In the genomic region with DNA sequence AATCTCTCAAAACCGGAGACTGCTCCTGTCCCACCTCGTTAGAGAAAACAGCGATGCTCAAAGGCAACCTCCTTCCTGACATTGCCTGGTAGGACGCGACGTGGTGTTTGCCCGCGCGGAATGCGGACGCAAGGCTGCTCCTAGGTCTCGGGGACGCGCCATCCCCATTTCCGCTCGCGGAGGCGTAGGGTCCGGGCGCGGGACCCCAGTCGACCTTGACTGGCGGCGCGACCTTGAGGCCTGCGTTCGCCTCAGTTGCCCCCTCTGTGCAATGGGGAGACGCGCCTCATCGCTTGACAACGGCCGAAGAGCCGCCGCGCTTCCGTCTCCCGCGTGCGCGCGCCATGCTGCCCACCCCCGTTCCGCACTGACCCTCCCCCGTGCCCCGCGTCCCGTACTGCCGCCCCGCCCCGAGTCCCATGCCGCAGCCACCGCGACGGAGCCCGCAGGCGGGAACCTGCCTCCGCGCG, we compare ENCODE assay signal across 8 cellular contexts. TPM values are rescaled to one million over a fixed set of nuclear protein-coding genes. Genes with fewer than 3 reads are reported as not detected.
DNase-seq lines count a peak whose midpoint lies in the region; ATAC-seq, FAIRE-seq and TF ChIP-seq lines count a peak whose summit lies in the region.

No MANE protein-coding gene starts in this region.

- CTCF ChIA-PET in HepG2 (lab: Yijun Ruan, JAX; ENCODE audit: low intra/inter-chr PET ratio, low total read pairs): no interaction called here

- peak overlapping the region; percentile 81 for H3K4me3 ChIP-seq in CD4-positive, CD25-positive, alpha-beta regulatory T cell (ENCODE audit: low read depth, low read length)
- H3K4me3 ChIP-seq in HepG2 (replicated peaks in 1 of 3; ENCODE audit: insufficient read depth in 1 of 3, low read depth in 2 of 3, low read length in 3 of 3) (peak overlapping the region; percentile 60 to 77 (median 69)), thyroid gland (replicated peaks in 1 of 3) (peak overlapping the region; percentile 27 to 92 (median 27))

- H3K4me2 ChIP-seq in HepG2 (ENCODE audit: low read depth, low read length): peak overlapping the region; percentile 87

- no peak for TF ChIP-seq POLR2A in HepG2 (IDR thresholded peaks at IDR 0.05; ENCODE audit: insufficient read depth in 1 of 2, low read depth in 2 of 2, low read length in 2 of 2)
- TF ChIP-seq POLR2A in thyroid gland (IDR thresholded peaks at IDR 0.05): no peak

- H3K27me3 ChIP-seq in CD4-positive, CD25-positive, alpha-beta regulatory T cell (ENCODE audit: control insufficient read depth, insufficient read depth, low read length): no peaks in the 10 kb centered on the region
- H3K27me3 ChIP-seq in HepG2 (ENCODE audit: control insufficient read depth in 1 of 2, insufficient read depth in 2 of 2, low read length in 2 of 2) (no peaks in the 10 kb centered on the region; a peak in 1 of 5 replicates), thyroid gland (no peaks in the 10 kb centered on the region)

- TF ChIP-seq RAD21 in HepG2 (CRISPR knock-in tag; IDR thresholded peaks at IDR 0.05): peak; percentile 13; the same call in 1 of the 2 replicates

- ATAC-seq in CD4-positive, CD25-positive, alpha-beta regulatory T cell (ENCODE audit: low read depth in 2 of 2): peak; percentile 0 to 2
- ATAC-seq in GM19035 (IDR thresholded peaks at IDR 0.05; ENCODE audit: unreplicated experiment) (peak; percentile 33), HG03432 (IDR thresholded peaks at IDR 0.05; ENCODE audit: unreplicated experiment) (peak; percentile 33), HepG2 (peak; percentile 56)

- peak overlapping the region; percentile 70 for H2AFZ ChIP-seq in HepG2 (ENCODE audit: low read length)

- peaks cover 18% of the 10 kb centered on the region for H3K36me3 Mint-ChIP-seq in CD4-positive, CD25-positive, alpha-beta regulatory T cell

- in situ Hi-C loops in HepG2 (cut with HindIII; ENCODE audit: extremely low pct_ligation_motif_present, low pct_unique_long_range_greater_than_20kb): no loop called here

- POLR2A ChIA-PET in HepG2 (lab: Yijun Ruan, JAX): interaction anchor here (1.3 kb wide), 1 partner anchor 52 kb away, joined by 3 read pairs; the partner anchor contains the start of gene H2AZ2

- 2% methylated on average over 7 of the region's 59 CpGs for WGBS in HepG2 (ENCODE audit: low lambda C conversion rate)
- WGBS in thyroid gland, 2 donors: 1% methylated on average over 14 to 26 of the region's 59 CpGs

- H4K20me1 ChIP-seq in HepG2 (ENCODE audit: insufficient read depth, low read length): peaks cover 37% of the 10 kb centered on the region

- peak overlapping the region; percentile 82 for H3K9ac ChIP-seq in HepG2 (ENCODE audit: insufficient read depth, low read depth, low read length)

- peaks cover 32% of the 10 kb centered on the region for H3K4me1 ChIP-seq in CD4-positive, CD25-positive, alpha-beta regulatory T cell (ENCODE audit: control insufficient read depth, insufficient read depth, low read length, poor library complexity, severe bottlenecking)
- H3K4me1 ChIP-seq in HepG2 (ENCODE audit: insufficient read depth, low read length) (peaks cover 48% of the 10 kb centered on the region), thyroid gland (peaks cover 15 to 30% of the 10 kb centered on the region in 2 donors)

- peaks cover 13 to 46% (median 30%) of the 10 kb centered on the region in 4 donors for H3K4me1 Mint-ChIP-seq in CD4-positive, CD25-positive, alpha-beta regulatory T cell

- peak overlapping the region; percentile 97 to 98 (median 98) for H3K27ac Mint-ChIP-seq in CD4-positive, CD25-positive, alpha-beta regulatory T cell

- BruUV-seq in HepG2 (replicated peaks; lab: Mats Ljungman, UMichigan): no TSS peak

- no peaks in the 10 kb centered on the region for H3K9me3 Mint-ChIP-seq in CD4-positive, CD25-positive, alpha-beta regulatory T cell

- no peaks in the 10 kb centered on the region for H3K9me3 ChIP-seq in CD4-positive, CD25-positive, alpha-beta regulatory T cell (ENCODE audit: control insufficient read depth in 2 of 2, low read length in 2 of 2)
- H3K9me3 ChIP-seq in HepG2 (ENCODE audit: low read length) (no peaks in the 10 kb centered on the region), thyroid gland (no peaks in the 10 kb centered on the region)

- peaks cover 23% of the 10 kb centered on the region for H3K36me3 ChIP-seq in CD4-positive, CD25-positive, alpha-beta regulatory T cell (ENCODE audit: control insufficient read depth, insufficient read depth, low read length)
- peaks cover 6 to 27% of the 10 kb centered on the region in 2 experiments for H3K36me3 ChIP-seq in HepG2 (replicated peaks in 1 of 2; ENCODE audit: control insufficient read depth in 1 of 2, insufficient read depth in 2 of 2, low read length in 2 of 2)
- H3K36me3 ChIP-seq in thyroid gland: peaks cover 13 to 17% of the 10 kb centered on the region in 2 donors

- H3K27me3 Mint-ChIP-seq in CD4-positive, CD25-positive, alpha-beta regulatory T cell: peaks cover 4% of the 10 kb centered on the region

- no peak for TF ChIP-seq CTCF in HepG2 (CRISPR knock-in tag; IDR thresholded peaks at IDR 0.05)
- peak in 1 of 6 experiments; percentile 5 for TF ChIP-seq CTCF in thyroid gland (IDR thresholded peaks at IDR 0.05)

- DNase-seq in CD4-positive, CD25-positive, alpha-beta regulatory T cell: no peak
- DNase-seq in OCI-M1 (lab: John Stamatoyannopoulos, UW): peak; percentile 61
- peak; percentile 53 for DNase-seq in HepG2 (ENCODE audit: low spot score)
- peak; percentile 72 for DNase-seq in thyroid gland
- DNase-seq in NK-92 (lab: John Stamatoyannopoulos, UW; ENCODE audit: unreplicated experiment): no peak

- no peak for FAIRE-seq in HepG2 (lab: Jason Lieb, UNC)

- intact Hi-C loops in HepG2 (cut with micrococcal nuclease; ENCODE audit: unreplicated experiment) (loop anchor here (2.0 to 10.0 kb wide), 3 partner anchors 53 to 1769 kb away; partner anchors contain the start of gene H2AZ2), thyroid gland (cut with DNase I) (loop anchor here (5.0 kb wide), 1 partner anchor 49 kb away; the partner anchor contains the start of gene ZMIZ2)

- H3K4me3 Mint-ChIP-seq in CD4-positive, CD25-positive, alpha-beta regulatory T cell: peak overlapping the region; percentile 92 to 99 (median 95)

- TF ChIP-seq EP300 in HepG2 (IDR thresholded peaks at IDR 0.05; ENCODE audit: low read depth in 2 of 2, low read length in 2 of 2) (no peak), HepG2 (CRISPR knock-in tag; IDR thresholded peaks at IDR 0.05; ENCODE audit: borderline replicate concordance) (no peak)

- peak overlapping the region; percentile 97 for H3K27ac ChIP-seq in CD4-positive, CD25-positive, alpha-beta regulatory T cell (ENCODE audit: insufficient read depth, low read length, poor library complexity, severe bottlenecking)
- H3K27ac ChIP-seq in cingulate gyrus (ENCODE audit: low read depth, low read length) (peak overlapping the region; percentile 95), HepG2 (ENCODE audit: extremely low read length, insufficient read depth, low read length) (peak overlapping the region; percentile 82), thyroid gland (peak overlapping the region; percentile 97 to 100 (median 100))

- H3K79me2 ChIP-seq in HepG2 (ENCODE audit: insufficient read depth, low read length): peaks cover 34% of the 10 kb centered on the region

RNA-seq across cellular contexts. Expression of gene PPIA, which starts 0.4 kb away (rescaled TPM):
- total RNA-seq in CD4-positive, CD25-positive, alpha-beta regulatory T cell: 670 TPM
- 1,000 to 10,000 TPM; 4,149 to 4,426 (median 4,258) TPM for polyA plus RNA-seq in CD4-positive, CD25-positive, alpha-beta regulatory T cell
- total RNA-seq in HepG2 (2016; rRNA removed; fragmentation: Illumina TruSeq; extraction: Trizol) (2,268 and 3,314 TPM in 2 replicates), thyroid gland (1,000 to 10,000 TPM; 1,021 to 2,051 (median 1,545) TPM)
- 754 and 802 TPM in 2 replicates for total RNA-seq in HepG2 (2016; cell fraction: cytosol; rRNA removed; fragmentation: Illumina TruSeq; extraction: Trizol; ENCODE audit: low read depth)
- total RNA-seq in HepG2 (2016; cell fraction: insoluble cytoplasmic fraction; rRNA removed; fragmentation: Illumina TruSeq; extraction: Trizol): 2,242 and 3,472 TPM in 2 replicates
- total RNA-seq in HepG2 (2016; cell fraction: membrane; rRNA removed; fragmentation: Illumina TruSeq; extraction: Trizol): 997 and 1,006 TPM in 2 replicates
- 760 and 791 TPM in 2 replicates for total RNA-seq in HepG2 (2016; cell fraction: nucleus; rRNA removed; fragmentation: Illumina TruSeq; extraction: Trizol)
- polyA plus RNA-seq in HepG2 (2011; rRNA removed): 2,460 and 3,010 TPM in 2 replicates
- 2,797 and 3,003 TPM in 2 replicates for polyA plus RNA-seq in HepG2 (2011; cell fraction: cytosol; rRNA removed)
- polyA plus RNA-seq in HepG2 (2011; cell fraction: nucleus; rRNA removed): 624 and 737 TPM in 2 replicates
- polyA plus RNA-seq in HepG2 (2012): 1,687 and 1,874 TPM in 2 replicates
- polyA plus RNA-seq in HepG2 (2016; cell fraction: cytosol; fragmentation: Illumina TruSeq; extraction: Trizol; ENCODE audit: low read depth): 1,121 and 1,153 TPM in 2 replicates
- polyA plus RNA-seq in HepG2 (2016; cell fraction: insoluble cytoplasmic fraction; fragmentation: Illumina TruSeq; extraction: Trizol; ENCODE audit: low read depth): 3,894 and 4,262 TPM in 2 replicates
- 1,143 and 1,145 TPM in 2 replicates for polyA plus RNA-seq in HepG2 (2016; cell fraction: membrane; fragmentation: Illumina TruSeq; extraction: Trizol; ENCODE audit: low read depth)
- polyA plus RNA-seq in HepG2 (2016; cell fraction: nucleus; fragmentation: Illumina TruSeq; extraction: Trizol; ENCODE audit: insufficient read depth, low read depth): 1,363 and 1,473 TPM in 2 replicates
- 700 and 1,641 TPM in 2 replicates for polyA minus RNA-seq in HepG2 (2011; rRNA and poly(A)+ RNA removed; ENCODE audit: low replicate concordance)
- polyA minus RNA-seq in HepG2 (2011; cell fraction: cytosol; rRNA and poly(A)+ RNA removed): 495 and 562 TPM in 2 replicates
- 234 and 280 TPM in 2 replicates for polyA minus RNA-seq in HepG2 (2011; cell fraction: nucleus; rRNA and poly(A)+ RNA removed)

RNA-seq across cellular contexts. Expression of gene ZMIZ2, which starts 47.4 kb away (rescaled TPM):
- 110 TPM for total RNA-seq in CD4-positive, CD25-positive, alpha-beta regulatory T cell
- polyA plus RNA-seq in CD4-positive, CD25-positive, alpha-beta regulatory T cell: 1 to 10 TPM; 2.9 to 5.0 (median 4.4) TPM
- total RNA-seq in HepG2 (2016; rRNA removed; fragmentation: Illumina TruSeq; extraction: Trizol) (4.1 and 4.9 TPM in 2 replicates), thyroid gland (10 to 100 TPM; 43.1 to 57.7 (median 49.8) TPM)
- total RNA-seq in HepG2 (2016; cell fraction: cytosol; rRNA removed; fragmentation: Illumina TruSeq; extraction: Trizol; ENCODE audit: low read depth): 5.1 and 5.7 TPM in 2 replicates
- 3.1 and 6.7 TPM in 2 replicates for total RNA-seq in HepG2 (2016; cell fraction: insoluble cytoplasmic fraction; rRNA removed; fragmentation: Illumina TruSeq; extraction: Trizol)
- 5.7 and 7.3 TPM in 2 replicates for total RNA-seq in HepG2 (2016; cell fraction: membrane; rRNA removed; fragmentation: Illumina TruSeq; extraction: Trizol)
- total RNA-seq in HepG2 (2016; cell fraction: nucleus; rRNA removed; fragmentation: Illumina TruSeq; extraction: Trizol): 10.0 and 10.4 TPM in 2 replicates
- polyA plus RNA-seq in HepG2 (2011; rRNA removed): 7.9 and 9.7 TPM in 2 replicates
- polyA plus RNA-seq in HepG2 (2011; cell fraction: cytosol; rRNA removed): 1.1 and 1.8 TPM in 2 replicates
- 68.3 and 74.7 TPM in 2 replicates for polyA plus RNA-seq in HepG2 (2011; cell fraction: nucleus; rRNA removed)
- 12.0 and 15.7 TPM in 2 replicates for polyA plus RNA-seq in HepG2 (2012)
- polyA plus RNA-seq in HepG2 (2016; cell fraction: cytosol; fragmentation: Illumina TruSeq; extraction: Trizol; ENCODE audit: low read depth): 2.6 and 3.0 TPM in 2 replicates
- 6.4 and 10.1 TPM in 2 replicates for polyA plus RNA-seq in HepG2 (2016; cell fraction: insoluble cytoplasmic fraction; fragmentation: Illumina TruSeq; extraction: Trizol; ENCODE audit: low read depth)
- polyA plus RNA-seq in HepG2 (2016; cell fraction: membrane; fragmentation: Illumina TruSeq; extraction: Trizol; ENCODE audit: low read depth): 8.9 and 10.4 TPM in 2 replicates
- 47.2 and 57.0 TPM in 2 replicates for polyA plus RNA-seq in HepG2 (2016; cell fraction: nucleus; fragmentation: Illumina TruSeq; extraction: Trizol; ENCODE audit: insufficient read depth, low read depth)
- polyA minus RNA-seq in HepG2 (2011; rRNA and poly(A)+ RNA removed; ENCODE audit: low replicate concordance): 17.5 and 23.0 TPM in 2 replicates
- polyA minus RNA-seq in HepG2 (2011; cell fraction: cytosol; rRNA and poly(A)+ RNA removed): 2.9 and 4.7 TPM in 2 replicates
- polyA minus RNA-seq in HepG2 (2011; cell fraction: nucleus; rRNA and poly(A)+ RNA removed): 34.2 and 43.8 TPM in 2 replicates

RNA-seq across cellular contexts. Expression of gene H2AZ2, which starts 51.8 kb away (rescaled TPM):
- 186 TPM for total RNA-seq in CD4-positive, CD25-positive, alpha-beta regulatory T cell
- 100 to 1,000 TPM; 250 to 315 (median 275) TPM for polyA plus RNA-seq in CD4-positive, CD25-positive, alpha-beta regulatory T cell
- 223 and 272 TPM in 2 replicates for total RNA-seq in HepG2 (2016; rRNA removed; fragmentation: Illumina TruSeq; extraction: Trizol)
- 109 and 136 TPM in 2 replicates for total RNA-seq in HepG2 (2016; cell fraction: cytosol; rRNA removed; fragmentation: Illumina TruSeq; extraction: Trizol; ENCODE audit: low read depth)
- total RNA-seq in HepG2 (2016; cell fraction: insoluble cytoplasmic fraction; rRNA removed; fragmentation: Illumina TruSeq; extraction: Trizol): 225 and 261 TPM in 2 replicates
- total RNA-seq in HepG2 (2016; cell fraction: membrane; rRNA removed; fragmentation: Illumina TruSeq; extraction: Trizol): 214 and 217 TPM in 2 replicates
- total RNA-seq in HepG2 (2016; cell fraction: nucleus; rRNA removed; fragmentation: Illumina TruSeq; extraction: Trizol): 118 and 122 TPM in 2 replicates
- 93.2 and 121 TPM in 2 replicates for polyA plus RNA-seq in HepG2 (2011; rRNA removed)
- polyA plus RNA-seq in HepG2 (2011; cell fraction: cytosol; rRNA removed): 110 and 123 TPM in 2 replicates
- 34.1 and 41.1 TPM in 2 replicates for polyA plus RNA-seq in HepG2 (2011; cell fraction: nucleus; rRNA removed)
- polyA plus RNA-seq in HepG2 (2012): 101 and 124 TPM in 2 replicates
- polyA plus RNA-seq in HepG2 (2016; cell fraction: cytosol; fragmentation: Illumina TruSeq; extraction: Trizol; ENCODE audit: low read depth): 169 and 220 TPM in 2 replicates
- 277 and 298 TPM in 2 replicates for polyA plus RNA-seq in HepG2 (2016; cell fraction: insoluble cytoplasmic fraction; fragmentation: Illumina TruSeq; extraction: Trizol; ENCODE audit: low read depth)
- 226 and 259 TPM in 2 replicates for polyA plus RNA-seq in HepG2 (2016; cell fraction: membrane; fragmentation: Illumina TruSeq; extraction: Trizol; ENCODE audit: low read depth)
- polyA plus RNA-seq in HepG2 (2016; cell fraction: nucleus; fragmentation: Illumina TruSeq; extraction: Trizol; ENCODE audit: insufficient read depth, low read depth): 188 and 191 TPM in 2 replicates
- polyA minus RNA-seq in HepG2 (2011; rRNA and poly(A)+ RNA removed; ENCODE audit: low replicate concordance): 67.1 and 192 TPM in 2 replicates
- polyA minus RNA-seq in HepG2 (2011; cell fraction: cytosol; rRNA and poly(A)+ RNA removed): 42.5 and 43.2 TPM in 2 replicates
- 36.7 and 41.4 TPM in 2 replicates for polyA minus RNA-seq in HepG2 (2011; cell fraction: nucleus; rRNA and poly(A)+ RNA removed)
- 100 to 1,000 TPM; 126 to 198 (median 144) TPM for total RNA-seq in thyroid gland

Comparison
In these comparisons a context has a peak if more than half of its experiments do, and no peak if none do; other contexts are left out.
1. ATAC-seq: peak in every context shown above with its lines; median percentile 56 in HepG2; 33 in GM19035; 33 in HG03432; 1 in CD4-positive, CD25-positive, alpha-beta regulatory T cell.
2. DNase-seq: peak in OCI-M1 (single experiment), HepG2 (single experiment) and thyroid gland (2 of 2); none in CD4-positive, CD25-positive, alpha-beta regulatory T cell (0 of 3) and NK-92 (single experiment).
3. H3K4me3 ChIP-seq: peak in every context shown above with its lines; median percentile 81 in CD4-positive, CD25-positive, alpha-beta regulatory T cell; 69 in HepG2; 27 in thyroid gland.
4. Peak in every context shown above with its lines, with median percentiles within 50 percentile points of each other: H3K27ac ChIP-seq.